8 cellular contexts compared by ENCODE assay signal in genomic region chr7:69598081-69598486, GRCh38. TPM values are rescaled to one million over a fixed set of nuclear protein-coding genes. Genes with fewer than 3 reads are reported as not detected.
DNase-seq lines count a peak whose midpoint lies in the region; ATAC-seq lines count a peak whose summit lies in the region.

Gene AUTS2, plus strand, starts transcription at chr7:69598475. Its CDS starts 1,179 bp downstream, at chr7:69599654.

- ATAC-seq in GM18511 (IDR thresholded peaks at IDR 0.05; ENCODE audit: unreplicated experiment) (peak; percentile 59), HG03097 (IDR thresholded peaks at IDR 0.05; ENCODE audit: low FRiP score, unreplicated experiment) (peak; percentile 59), esophagus mucosa (peak; percentile 80)
- ATAC-seq in stimulated activated effector memory CD8-positive, alpha-beta T cell treated with anti-CD3 and anti-CD28 coated beads, Interleukin-12 subunit alpha, Interleukin-12 subunit beta, amount 100 ng/mL, for 72 hours, result peak; percentile 73

- H3K4me1 Mint-ChIP-seq in stimulated activated effector memory CD8-positive, alpha-beta T cell treated with anti-CD3 and anti-CD28 coated beads, Interleukin-12 subunit alpha, Interleukin-12 subunit beta, amount 100 ng/mL, for 72 hours, result no peaks in the 10 kb centered on the region

- H3K27me3 ChIP-seq in mononuclear cell (ENCODE audit: insufficient read depth, low read length), result peaks cover 35% of the 10 kb centered on the region

- peaks cover 20% of the 10 kb centered on the region for H3K4me1 ChIP-seq in mononuclear cell (ENCODE audit: insufficient read depth, low read length)

- no peaks in the 10 kb centered on the region for H3K9me3 Mint-ChIP-seq in stimulated activated effector memory CD8-positive, alpha-beta T cell treated with anti-CD3 and anti-CD28 coated beads, Interleukin-12 subunit alpha, Interleukin-12 subunit beta, amount 100 ng/mL, for 72 hours

- H3K9me3 ChIP-seq in mononuclear cell (ENCODE audit: low read depth, low read length), result no peaks in the 10 kb centered on the region

- H3K4me3 ChIP-seq in mononuclear cell (ENCODE audit: low read length), result peak within 1 kb of the TSS; percentile 50

- H3K36me3 Mint-ChIP-seq in stimulated activated effector memory CD8-positive, alpha-beta T cell treated with anti-CD3 and anti-CD28 coated beads, Interleukin-12 subunit alpha, Interleukin-12 subunit beta, amount 100 ng/mL, for 72 hours, result peaks cover 8% of the 10 kb centered on the region

- no peak within 1 kb of the TSS for H3K4me3 Mint-ChIP-seq in stimulated activated effector memory CD8-positive, alpha-beta T cell treated with anti-CD3 and anti-CD28 coated beads, Interleukin-12 subunit alpha, Interleukin-12 subunit beta, amount 100 ng/mL, for 72 hours

- H3K27ac Mint-ChIP-seq in stimulated activated effector memory CD8-positive, alpha-beta T cell treated with anti-CD3 and anti-CD28 coated beads, Interleukin-12 subunit alpha, Interleukin-12 subunit beta, amount 100 ng/mL, for 72 hours, result peak within 1 kb of the TSS; percentile 74

- peak; percentile 75 for DNase-seq in A172 (ENCODE audit: low spot score)
- DNase-seq in NCI-H460 (ENCODE audit: extremely low read depth, low read depth), result peak; percentile 89
- peak; percentile 39 for DNase-seq in activated T-cell treated with anti-CD3 and anti-CD28 coated beads for 48 hours (ENCODE audit: low read depth)
- DNase-seq in stimulated activated effector memory CD8-positive, alpha-beta T cell treated with anti-CD3 and anti-CD28 coated beads, Interleukin-12 subunit alpha, Interleukin-12 subunit beta, amount 100 ng/mL, for 72 hours (ENCODE audit: low spot score in 2 of 2), result peak; percentile 32 to 62

RNA-seq across cellular contexts. Expression of gene AUTS2, which starts in this region (rescaled TPM):
- 4.0 and 4.6 TPM in 2 replicates for total RNA-seq in A172 (2014; rRNA removed; shearing (Covaris generic))
- total RNA-seq in NCI-H460 (2014; rRNA removed; shearing (Covaris generic)), result 7.3 and 7.4 TPM in 2 replicates
- polyA plus RNA-seq in NCI-H460 (2014; cell fraction: nucleus; rRNA removed), result 6.3 and 13.3 TPM in 2 replicates
- 20.4 TPM for total RNA-seq in esophagus mucosa
- 16.5 TPM for total RNA-seq in mononuclear cell

Comparison
In these comparisons a context has a peak if more than half of its experiments do, and no peak if none do; other contexts are left out.
1. Peak in every context shown above with its lines: DNase-seq, ATAC-seq and H3K4me3 ChIP-seq.
2. DNase-seq: peak in every context shown above with its lines; median percentile 89 in NCI-H460; 75 in A172; 47 in stimulated activated effector memory CD8-positive, alpha-beta T cell treated with anti-CD3 and anti-CD28 coated beads, Interleukin-12 subunit alpha, Interleukin-12 subunit beta, amount 100 ng/mL, for 72 hours; 39 in activated T-cell treated with anti-CD3 and anti-CD28 coated beads for 48 hours.